Comparison of ENCODE assay signal across 21 cellular contexts in genomic region chr2:41364842-41365241, GRCh38.
A peak's percentile ranks its signal among the peaks of the same experiment; 100 is the strongest.
DNase-seq lines count a peak whose midpoint lies in the region; ATAC-seq, FAIRE-seq and TF ChIP-seq lines count a peak whose summit lies in the region.
"Had no signal": no experiment of that assay in that cellular context is flagged by ENCODE, and none has a peak within 500 bp of the region (broad histone marks: within the 10 kb centered on the region; RNA-seq: fewer than 3 reads in every experiment).

No MANE protein-coding gene starts in this region.

- H2AFZ ChIP-seq in GM23338 (no peak overlapping the region), H1 (ENCODE audit: low read length) (peak overlapping the region; percentile 21; the same call in 1 of the 2 replicates), neuronal stem cell (ENCODE audit: low read length) (no peak overlapping the region)

- peak overlapping the region; percentile 41; the same call in 1 of the 2 replicates for H3K27ac Mint-ChIP-seq in GM23338
- H3K27ac Mint-ChIP-seq: CD4-positive, CD25-positive, alpha-beta regulatory T cell had no signal

- peaks cover 5% of the 10 kb centered on the region; the same call in 1 of the 2 replicates for H3K9me2 ChIP-seq in GM23338 (ENCODE audit: insufficient read depth)

- H3K27ac ChIP-seq in GM23338 (ENCODE audit: low read depth) (no peak overlapping the region), H1 (ENCODE audit: low read depth, low read length) (no peak overlapping the region), neuronal stem cell (replicated peaks; ENCODE audit: low read length) (no peak overlapping the region), upper lobe of right lung (no peak overlapping the region)

- H3K23me2 ChIP-seq in H1 (ENCODE audit: low read depth, low read length) = no peaks in the 10 kb centered on the region

- no peak overlapping the region for H3K18ac ChIP-seq in H1 (ENCODE audit: extremely low read depth, low read length)
- H3K18ac ChIP-seq in neuronal stem cell (ENCODE audit: low read length) = peak overlapping the region; percentile 44

- H3K4me3 ChIP-seq in GM23338 (no peak overlapping the region), H1 (ENCODE audit: extremely low read depth in 1 of 4, insufficient read depth in 2 of 4, low read depth in 3 of 4, low read length in 4 of 4) (no peak overlapping the region), neuronal stem cell (ENCODE audit: low read length in 2 of 2) (no peak overlapping the region), upper lobe of right lung (no peak overlapping the region)

- H2BK12ac ChIP-seq in H1 (ENCODE audit: low read depth, low read length) = 0 out of 2 replicates have a peak overlapping the region, but pooled peaks have one; percentile 17
- H2BK12ac ChIP-seq in neuronal stem cell (ENCODE audit: low read length) = no peak overlapping the region

- peaks cover 9% of the 10 kb centered on the region; the same call in 2 of the 3 replicates for H3K4me1 Mint-ChIP-seq in GM23338
- H3K4me1 Mint-ChIP-seq: CD4-positive, CD25-positive, alpha-beta regulatory T cell; IgD-negative memory B cell had no signal

- H4K5ac ChIP-seq in H1 (ENCODE audit: insufficient read length, low read depth, low read length) = no peak overlapping the region

- H3K9me3 ChIP-seq in H1 (ENCODE audit: insufficient read depth in 2 of 2, low read depth in 1 of 2, low read length in 1 of 2) = peaks cover 8 to 14% of the 10 kb centered on the region in 2 experiments
- peaks cover 4 to 5% of the 10 kb centered on the region in 2 donors for H3K9me3 ChIP-seq in neuronal stem cell (replicated peaks in 1 of 2; ENCODE audit: control insufficient read depth in 2 of 2, insufficient read depth in 1 of 2, low read depth in 1 of 2, low read length in 2 of 2)
- no peaks in the 10 kb centered on the region for H3K9me3 ChIP-seq in upper lobe of right lung
- H3K9me3 ChIP-seq: BE2C had no signal

- WGBS in H1 (ENCODE audit: extremely low coverage in 1 of 2, insufficient coverage in 1 of 2, insufficient read length in 1 of 2, insufficient replicate concordance in 2 of 2, low coverage in 1 of 2, low lambda C conversion rate in 2 of 2, missing lambda C conversion rate in 1 of 2), 2 experiments = 94% methylated on average over 2 of the region's 2 CpGs; no CpG with 5 or more reads in 1 of the 2 experiments
- whole genome bisulfite sequencing in neuronal stem cell (ENCODE audit: extremely low coverage in 2 of 2, insufficient read length in 2 of 2, insufficient replicate concordance in 1 of 2), 2 donors = no CpG with 5 or more reads among the region's 2 CpGs

- H3K36me3 Mint-ChIP-seq in GM23338 (ENCODE audit: low read depth) = peaks cover 34% of the 10 kb centered on the region
- H3K36me3 Mint-ChIP-seq: CD4-positive, CD25-positive, alpha-beta regulatory T cell had no signal

- TF ChIP-seq CTCF in GM23338 (conservative IDR thresholded peaks at IDR 0.05; ENCODE audit: low read depth in 2 of 2) (no peak), H1 (IDR thresholded peaks at IDR 0.05; ENCODE audit: control extremely low read depth in 1 of 3, insufficient read depth in 1 of 3, low read depth in 1 of 3, low read length in 3 of 3) (no peak), upper lobe of right lung (IDR thresholded peaks at IDR 0.05) (no peak)

- H4K20me1 ChIP-seq in GM23338 (replicated peaks; ENCODE audit: insufficient read depth) (no peaks in the 10 kb centered on the region), H1 (replicated peaks in 1 of 2; ENCODE audit: control insufficient read depth in 1 of 2, insufficient read depth in 2 of 2, low read length in 2 of 2) (no peaks in the 10 kb centered on the region)

- TF ChIP-seq EP300 in H1 (IDR thresholded peaks at IDR 0.05; ENCODE audit: borderline replicate concordance in 1 of 2, low read depth in 2 of 2, low read length in 2 of 2) = no peak

- H3K14ac ChIP-seq in H1 (ENCODE audit: insufficient read length) (no peak overlapping the region), neuronal stem cell (ENCODE audit: low read length) (peak overlapping the region; percentile 87)

- H2BK20ac ChIP-seq in H1 (ENCODE audit: low read length) = no peak overlapping the region

- ATAC-seq in GM23338 = no peak
- peak; percentile 45 for ATAC-seq in upper lobe of right lung
- ATAC-seq in GM18868 (IDR thresholded peaks at IDR 0.05; ENCODE audit: unreplicated experiment) = no peak
- ATAC-seq: HepG2 had no signal

- DNase-seq in GM23338 (ENCODE audit: low spot score) (no peak), H1 (ENCODE audit: low read depth in 1 of 2, low spot score in 2 of 2) (no peak), neuronal stem cell (ENCODE audit: low spot score) (no peak), upper lobe of right lung (no peak), NCI-H1105 treated with DMSO at 0.1 percent for 48 hours (lab: John Stamatoyannopoulos, UW) (no peak)
- DNase-seq in activated CD8-positive, alpha-beta memory T cell treated with anti-CD3 and anti-CD28 coated beads, Interleukin-2, amount 50 U/mL, for 4 hours = no peak
- no peak for DNase-seq in activated CD4-positive, alpha-beta T cell treated with anti-CD3 and anti-CD28 coated beads, Interleukin-2, amount 50 U/mL, for 48 hours
- DNase-seq: ACHN; C1 segment of cervical spinal cord; CD4-positive, CD25-positive, alpha-beta regulatory T cell; DMS153; DMS79; GF-D8; HCEC 1CT; KBM-7 had no signal

- POLR2A ChIA-PET in H1 (lab: Charles Lee; ENCODE audit: partially characterized antibody) = no interaction called here

- H3K9me3 Mint-ChIP-seq in GM23338 = peaks cover 41% of the 10 kb centered on the region

- no peak overlapping the region for H3K4me2 ChIP-seq in GM23338
- no peak overlapping the region for H3K4me2 ChIP-seq in H1 (ENCODE audit: insufficient read depth in 1 of 2, low read depth in 2 of 2, low read length in 2 of 2)
- H3K4me2 ChIP-seq in neuronal stem cell (ENCODE audit: insufficient read depth, low read length, poor library complexity, severe bottlenecking) = no peak overlapping the region

- no peak overlapping the region for H3K23ac ChIP-seq in H1 (ENCODE audit: insufficient read length)
- H3K23ac ChIP-seq in neuronal stem cell (ENCODE audit: low read depth, low read length, poor library complexity) = no peak overlapping the region

- H2AK5ac ChIP-seq in H1 (ENCODE audit: low read depth, low read length) (no peak overlapping the region), neuronal stem cell (ENCODE audit: low read depth, low read length) (peak overlapping the region; percentile 6)

- CTCF ChIA-PET in H1 (lab: Charles Lee; ENCODE audit: partially characterized antibody) = no interaction called here

- no peak overlapping the region for H3K56ac ChIP-seq in H1 (replicated peaks; ENCODE audit: insufficient read length, low read depth, low read length)

- no peak for FAIRE-seq in H1 (lab: Jason Lieb, UNC)
- FAIRE-seq: A204.1, H54, HepG2 had no signal

- H3K4me1 ChIP-seq in GM23338 (ENCODE audit: insufficient read depth) = no peaks in the 10 kb centered on the region
- 0 out of 7 replicates have a peak, but pooled peaks cover 0 to 5% (median 0%) of the 10 kb centered on the region in 4 experiments for H3K4me1 ChIP-seq in H1 (replicated peaks in 1 of 4; ENCODE audit: control insufficient read depth in 3 of 4, insufficient read depth in 4 of 4, low read length in 3 of 4)
- peaks cover 0 to 1% of the 10 kb centered on the region in 2 donors for H3K4me1 ChIP-seq in neuronal stem cell (ENCODE audit: control insufficient read depth in 2 of 2, insufficient read depth in 1 of 2, low read depth in 1 of 2, low read length in 2 of 2)
- no peaks in the 10 kb centered on the region for H3K4me1 ChIP-seq in upper lobe of right lung
- H3K4me1 ChIP-seq: BE2C had no signal

- H2BK5ac ChIP-seq in H1 (ENCODE audit: low read depth, low read length) (no peak overlapping the region), neuronal stem cell (ENCODE audit: low read length) (no peak overlapping the region)

- no peak overlapping the region for H4K91ac ChIP-seq in H1 (replicated peaks; ENCODE audit: insufficient read length, low read length)
- H4K91ac ChIP-seq in neuronal stem cell (ENCODE audit: low read depth, low read length, poor library complexity) = no peak overlapping the region

- H3K27me3 ChIP-seq in GM23338 (ENCODE audit: insufficient read depth) = no peaks in the 10 kb centered on the region
- no peaks in the 10 kb centered on the region for H3K27me3 ChIP-seq in H1 (replicated peaks in 1 of 4; ENCODE audit: control insufficient read depth in 3 of 4, extremely low read depth in 1 of 4, insufficient read depth in 3 of 4, low read length in 3 of 4)
- no peaks in the 10 kb centered on the region for H3K27me3 ChIP-seq in neuronal stem cell (ENCODE audit: control insufficient read depth in 3 of 3, insufficient read depth in 3 of 3, low read depth in 1 of 3, low read length in 3 of 3)
- H3K27me3 ChIP-seq in upper lobe of right lung = no peaks in the 10 kb centered on the region
- H3K27me3 ChIP-seq: BE2C had no signal

- H2BK15ac ChIP-seq in H1 (ENCODE audit: low read length) (no peak overlapping the region), neuronal stem cell (ENCODE audit: low read length) (no peak overlapping the region)

- H3K4ac ChIP-seq in H1 (replicated peaks; ENCODE audit: insufficient read length, low read depth, low read length) (no peak overlapping the region), neuronal stem cell (ENCODE audit: low read length) (no peak overlapping the region)

- H3K27me3 Mint-ChIP-seq in GM23338 (ENCODE audit: insufficient read depth, low read depth, poor library complexity) = peaks cover 2% of the 10 kb centered on the region
- H3K27me3 Mint-ChIP-seq: CD4-positive, CD25-positive, alpha-beta regulatory T cell; IgD-negative memory B cell had no signal

- no peaks in the 10 kb centered on the region for H3F3A ChIP-seq in GM23338 (replicated peaks; ENCODE audit: low read depth)

- H4K8ac ChIP-seq in H1 (ENCODE audit: extremely low read depth, insufficient read depth, low read length) (0 out of 2 replicates have a peak overlapping the region, but pooled peaks have one; percentile 53), neuronal stem cell (ENCODE audit: low read depth, low read length) (peak overlapping the region; percentile 52)

- H2BK120ac ChIP-seq in H1 (replicated peaks; ENCODE audit: low read depth, low read length) (no peak overlapping the region), neuronal stem cell (ENCODE audit: low read depth, low read length) (no peak overlapping the region)

- intact Hi-C loops in upper lobe of right lung (cut with DNase I) = no loop called here

- H3K36me3 ChIP-seq in GM23338 (ENCODE audit: insufficient read depth) = no peaks in the 10 kb centered on the region; the same call in 1 of the 2 replicates
- H3K36me3 ChIP-seq in H1 (ENCODE audit: control insufficient read depth in 2 of 4, insufficient read depth in 4 of 4, low read length in 3 of 4) = no peaks in the 10 kb centered on the region; a peak in 1 of 8 replicates
- no peaks in the 10 kb centered on the region for H3K36me3 ChIP-seq in neuronal stem cell (replicated peaks in 1 of 2; ENCODE audit: control insufficient read depth in 2 of 2, insufficient read depth in 2 of 2, low read length in 2 of 2)
- H3K36me3 ChIP-seq in upper lobe of right lung = no peaks in the 10 kb centered on the region
- H3K36me3 ChIP-seq: BE2C had no signal

- no peaks in the 10 kb centered on the region for H3K79me2 ChIP-seq in GM23338 (replicated peaks; ENCODE audit: insufficient read depth)
- H3K79me2 ChIP-seq in H1 (ENCODE audit: control insufficient read depth in 1 of 2, insufficient read depth in 2 of 2, low read length in 2 of 2) = no peaks in the 10 kb centered on the region

- TF ChIP-seq POLR2A in H1 (IDR thresholded peaks at IDR 0.05; ENCODE audit: control extremely low read depth in 1 of 2, low read depth in 2 of 2, low read length in 2 of 2) = no peak

- no peak for TF ChIP-seq RAD21 in H1 (IDR thresholded peaks at IDR 0.05 in 1 of 2, conservative IDR thresholded peaks at IDR 0.05 in 1 of 2; ENCODE audit: low read depth in 2 of 2, low read length in 2 of 2)

- H3K4me3 Mint-ChIP-seq in GM23338 = no peak overlapping the region
- H3K4me3 Mint-ChIP-seq: CD4-positive, CD25-positive, alpha-beta regulatory T cell; IgD-negative memory B cell had no signal

- H3K79me1 ChIP-seq in H1 (ENCODE audit: low read depth, low read length) = no peaks in the 10 kb centered on the region
- H3K79me1 ChIP-seq in neuronal stem cell (ENCODE audit: low read depth, low read length) = no peaks in the 10 kb centered on the region

- H3K9ac ChIP-seq in H1 (replicated peaks in 1 of 4; ENCODE audit: extremely low read depth in 1 of 4, low read depth in 3 of 4, low read length in 3 of 4) (no peak overlapping the region), neuronal stem cell (ENCODE audit: low read depth, low read length, poor library complexity) (no peak overlapping the region)
